Comparison of ENCODE assay signal across 1 cellular context in genomic region chr19:8446055-8446709, GRCh38.
TF ChIP-seq lines count a peak whose summit lies in the region.

No MANE protein-coding gene starts in this region.

TF ChIP-seq in GM23338, 12 proteins besides CTCF, POLR2A, EP300 and RAD21 (continued from another document):
- TF ChIP-seq ZNF462 (CRISPR knock-in tag; IDR thresholded peaks at IDR 0.05) (no peak), CREB1 (CRISPR knock-in tag; IDR thresholded peaks at IDR 0.05; ENCODE audit: low read depth) (no peak)
